ENCODE assay signal across 1 cellular context in the genomic region with DNA sequence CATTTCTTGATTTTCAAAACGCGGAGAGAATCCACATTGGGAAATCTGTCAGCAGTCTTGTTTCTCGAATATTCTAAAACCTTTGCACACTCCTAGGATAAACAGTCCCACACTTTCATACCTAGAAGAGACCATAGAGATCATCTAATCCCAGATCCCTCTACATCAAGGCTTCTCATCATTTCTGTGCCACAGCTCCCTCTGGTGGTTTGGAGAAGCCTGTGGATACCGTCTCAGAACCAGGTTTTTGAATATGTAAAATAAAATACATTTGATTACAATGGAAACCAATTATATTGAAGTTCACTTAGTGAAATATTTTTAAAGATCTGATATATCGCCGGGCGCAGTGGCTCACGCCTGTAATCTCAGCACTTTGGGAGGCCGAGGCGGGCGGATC.
TF ChIP-seq lines count a peak whose summit lies in the region.

No MANE protein-coding gene starts in this region.

TF ChIP-seq in HepG2, 621 proteins besides CTCF, POLR2A, EP300 and RAD21 (continued from another document):
- no peak for TF ChIP-seq MTF1 (CRISPR knock-in tag; IDR thresholded peaks at IDR 0.05)
- no peak for TF ChIP-seq ZSCAN9 (CRISPR knock-in tag; IDR thresholded peaks at IDR 0.05; ENCODE audit: borderline replicate concordance)
- no peak for TF ChIP-seq ZNF446 (CRISPR knock-in tag; IDR thresholded peaks at IDR 0.05)
- no peak for TF ChIP-seq ZNF234 (CRISPR knock-in tag; conservative IDR thresholded peaks at IDR 0.05)
- no peak for TF ChIP-seq NFE2 (CRISPR knock-in tag; IDR thresholded peaks at IDR 0.05)
- TF ChIP-seq SIX1 (CRISPR knock-in tag; IDR thresholded peaks at IDR 0.05; ENCODE audit: borderline replicate concordance) = no peak
- no peak for TF ChIP-seq ZSCAN22 (CRISPR knock-in tag; IDR thresholded peaks at IDR 0.05)
- TF ChIP-seq ZNF430 (CRISPR knock-in tag; IDR thresholded peaks at IDR 0.05) = no peak
- TF ChIP-seq STAG1 (CRISPR knock-in tag; IDR thresholded peaks at IDR 0.05) = peak; percentile 25; the same call in 1 of the 2 replicates
- peak; percentile 37; the same call in 1 of the 2 replicates for TF ChIP-seq SMC3 (IDR thresholded peaks at IDR 0.05; ENCODE audit: low read length)
- no peak for TF ChIP-seq ZNF709 (CRISPR knock-in tag; IDR thresholded peaks at IDR 0.05)
- TF ChIP-seq ESRRA (CRISPR knock-in tag; IDR thresholded peaks at IDR 0.05; ENCODE audit: low read depth) = no peak
- TF ChIP-seq TAF15 (IDR thresholded peaks at IDR 0.05; ENCODE audit: low read depth, low read length, poor library complexity, severe bottlenecking) = no peak
